ENCODE assay signal across 28 cellular contexts in the genomic region with DNA sequence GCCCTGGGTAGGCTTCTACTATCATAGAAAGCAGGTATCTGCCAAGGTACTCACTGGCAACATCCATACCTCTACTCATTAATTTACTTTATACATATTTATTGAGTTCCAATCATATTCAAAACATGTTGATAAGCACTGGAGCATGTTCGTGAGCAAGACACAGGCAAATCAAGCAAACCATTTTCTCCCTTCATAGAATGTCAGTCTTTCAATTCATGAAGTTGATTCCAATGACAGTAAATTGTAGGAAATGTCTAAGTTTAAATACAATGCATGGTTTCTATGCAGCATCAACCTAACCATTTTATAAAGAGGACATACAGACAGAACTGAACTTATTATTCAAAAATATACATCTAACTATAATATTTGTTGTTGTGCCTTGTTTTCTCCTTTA.
"Had no signal": no experiment of that assay in that cellular context is flagged by ENCODE, and none has a peak within 500 bp of the region (broad histone marks: within the 10 kb centered on the region; RNA-seq: fewer than 3 reads in every experiment).

No MANE protein-coding gene starts in this region.

- H3K27ac ChIP-seq: stomach, suprapubic skin, testis, thoracic aorta, thyroid gland, tibial artery, tibial nerve, transverse colon, upper lobe of left lung, upper lobe of right lung, uterus, vagina had no signal

- H3K4me3 ChIP-seq: stomach, suprapubic skin, testis, thoracic aorta, thyroid gland, tibial artery, tibial nerve, transverse colon, upper lobe of left lung, upper lobe of right lung, uterus, vagina had no signal

- H3K27ac Mint-ChIP-seq: stimulated activated effector memory CD8-positive, alpha-beta T cell treated with anti-CD3 and anti-CD28 coated beads, Interleukin-12 subunit alpha, Interleukin-12 subunit beta, amount 100 ng/mL, for 72 hours; stimulated activated memory B cell treated with anti-CD40 and anti-IgM and Interleukin-4, amounts not matched to agents 10 μg/mL and 1 μg/mL and 100 μg/mL, for 72 hours; stimulated activated naive B cell treated with anti-CD40 and anti-IgM and Interleukin-4, amounts not matched to agents 10 μg/mL and 1 μg/mL and 100 μg/mL, for 72 hours; stimulated activated naive CD8-positive, alpha-beta T cell treated with anti-CD3 and anti-CD28 coated beads, Interleukin-15, amount 100 ng/mL, for 72 hours; stimulated activated naive CD8-positive, alpha-beta T cell treated with anti-CD3 and anti-CD28 coated beads, Interleukin-15, Interleukin-2, amounts not matched to agents 100 ng/mL and 50 ng/mL, for 24 hours; type B pancreatic cell had no signal

- ATAC-seq: stimulated activated effector memory CD8-positive, alpha-beta T cell treated with anti-CD3 and anti-CD28 coated beads, Interleukin-12 subunit alpha, Interleukin-12 subunit beta, amount 100 ng/mL, for 72 hours; stimulated activated memory B cell treated with anti-CD40 and anti-IgM and Interleukin-4, amounts not matched to agents 10 μg/mL and 1 μg/mL and 100 μg/mL, for 72 hours; stimulated activated naive B cell treated with anti-CD40 and anti-IgM and Interleukin-4, amounts not matched to agents 10 μg/mL and 1 μg/mL and 100 μg/mL, for 72 hours; stimulated activated naive CD8-positive, alpha-beta T cell treated with anti-CD3 and anti-CD28 coated beads, Interleukin-15, amount 100 ng/mL, for 72 hours; stimulated activated naive CD8-positive, alpha-beta T cell treated with anti-CD3 and anti-CD28 coated beads, Interleukin-15, Interleukin-2, amounts not matched to agents 100 U/mL and 50 U/mL, for 24 hours; upper lobe of right lung had no signal

- H3K4me3 Mint-ChIP-seq: stimulated activated effector memory CD8-positive, alpha-beta T cell treated with anti-CD3 and anti-CD28 coated beads, Interleukin-12 subunit alpha, Interleukin-12 subunit beta, amount 100 ng/mL, for 72 hours; stimulated activated memory B cell treated with anti-CD40 and anti-IgM and Interleukin-4, amounts not matched to agents 10 μg/mL and 1 μg/mL and 100 μg/mL, for 72 hours; stimulated activated naive B cell treated with anti-CD40 and anti-IgM and Interleukin-4, amounts not matched to agents 10 μg/mL and 1 μg/mL and 100 μg/mL, for 72 hours; stimulated activated naive CD8-positive, alpha-beta T cell treated with anti-CD3 and anti-CD28 coated beads, Interleukin-15, amount 100 ng/mL, for 72 hours; stimulated activated naive CD8-positive, alpha-beta T cell treated with anti-CD3 and anti-CD28 coated beads, Interleukin-15, Interleukin-2, amounts not matched to agents 100 ng/mL and 50 ng/mL, for 24 hours; type B pancreatic cell had no signal

- H3K36me3 ChIP-seq: stomach, suprapubic skin, thoracic aorta, thyroid gland, tibial artery, tibial nerve, transverse colon, upper lobe of left lung, upper lobe of right lung, uterus, vagina had no signal

- H3K9me3 ChIP-seq: stomach, suprapubic skin, testis, thoracic aorta, thyroid gland, tibial artery, tibial nerve, transverse colon, upper lobe of left lung, upper lobe of right lung, uterus, vagina had no signal

- H3K9me3 Mint-ChIP-seq: type B pancreatic cell had no signal

- H3K27me3 Mint-ChIP-seq: stimulated activated memory B cell treated with anti-CD40 and anti-IgM and Interleukin-4, amounts not matched to agents 10 μg/mL and 1 μg/mL and 100 μg/mL, for 72 hours; stimulated activated naive B cell treated with anti-CD40 and anti-IgM and Interleukin-4, amounts not matched to agents 10 μg/mL and 1 μg/mL and 100 μg/mL, for 72 hours; stimulated activated naive CD8-positive, alpha-beta T cell treated with anti-CD3 and anti-CD28 coated beads, Interleukin-15, amount 100 ng/mL, for 72 hours; stimulated activated naive CD8-positive, alpha-beta T cell treated with anti-CD3 and anti-CD28 coated beads, Interleukin-15, Interleukin-2, amounts not matched to agents 100 ng/mL and 50 ng/mL, for 24 hours had no signal

- DNase-seq: stimulated activated CD4-positive, alpha-beta T cell treated with anti-CD3 and anti-CD28 coated beads, Interleukin-2, amount 100 ng/mL, for 48 hours; stimulated activated CD4-positive, alpha-beta T cell treated with anti-CD3 and anti-CD28 coated beads, Interleukin-4, amount 100 ng/mL, for 1 hour; stimulated activated CD4-positive, alpha-beta T cell treated with anti-CD3 and anti-CD28 coated beads, Interleukin-4, amount 100 ng/mL, for 24 hours; stimulated activated CD4-positive, alpha-beta T cell treated with anti-CD3 and anti-CD28 coated beads, Interleukin-4, amount 100 ng/mL, for 4 hours; stimulated activated CD8-positive, alpha-beta memory T cell treated with anti-CD3 and anti-CD28 coated beads, Interleukin-4, amount 100 ng/mL, for 48 hours; stimulated activated naive B cell treated with anti-CD40 and anti-IgM and Interleukin-4, amounts not matched to agents 10 μg/mL and 1 μg/mL and 100 μg/mL, for 72 hours; stimulated activated naive CD4-positive, alpha-beta T cell; stimulated activated naive CD4-positive, alpha-beta T cell treated with Interleukin-2 at 50 U/mL for 16 hours; stimulated activated naive CD8-positive, alpha-beta T cell treated with anti-CD3 and anti-CD28 coated beads, Interleukin-15, amount 100 ng/mL, for 72 hours; stimulated activated naive CD8-positive, alpha-beta T cell treated with anti-CD3 and anti-CD28 coated beads, Interleukin-15, Interleukin-2, amounts not matched to agents 100 U/mL and 50 U/mL, for 24 hours; stomach; substantia nigra; testis; thyroid gland; tibial artery; transverse colon; trophoblast cell; upper lobe of left lung; upper lobe of right lung; uterus had no signal

- H3K27me3 ChIP-seq: stomach, suprapubic skin, testis, thyroid gland, tibial artery, tibial nerve, transverse colon, upper lobe of left lung, upper lobe of right lung, uterus, vagina had no signal

- H3K36me3 Mint-ChIP-seq: stimulated activated effector memory CD8-positive, alpha-beta T cell treated with anti-CD3 and anti-CD28 coated beads, Interleukin-12 subunit alpha, Interleukin-12 subunit beta, amount 100 ng/mL, for 72 hours; stimulated activated memory B cell treated with anti-CD40 and anti-IgM and Interleukin-4, amounts not matched to agents 10 μg/mL and 1 μg/mL and 100 μg/mL, for 72 hours; stimulated activated naive B cell treated with anti-CD40 and anti-IgM and Interleukin-4, amounts not matched to agents 10 μg/mL and 1 μg/mL and 100 μg/mL, for 72 hours; type B pancreatic cell had no signal

- H3K4me1 Mint-ChIP-seq: stimulated activated effector memory CD8-positive, alpha-beta T cell treated with anti-CD3 and anti-CD28 coated beads, Interleukin-12 subunit alpha, Interleukin-12 subunit beta, amount 100 ng/mL, for 72 hours; stimulated activated memory B cell treated with anti-CD40 and anti-IgM and Interleukin-4, amounts not matched to agents 10 μg/mL and 1 μg/mL and 100 μg/mL, for 72 hours; stimulated activated naive B cell treated with anti-CD40 and anti-IgM and Interleukin-4, amounts not matched to agents 10 μg/mL and 1 μg/mL and 100 μg/mL, for 72 hours; stimulated activated naive CD8-positive, alpha-beta T cell treated with anti-CD3 and anti-CD28 coated beads, Interleukin-15, amount 100 ng/mL, for 72 hours had no signal
